Comparison of ENCODE assay signal across 1 cellular context in genomic region chr14:74563233-74563585, GRCh38.
TF ChIP-seq lines count a peak whose summit lies in the region.

No MANE protein-coding gene starts in this region.

TF ChIP-seq in GM23338, 12 proteins besides CTCF, POLR2A, EP300 and RAD21 (continued from another document):
- TF ChIP-seq REST (IDR thresholded peaks at IDR 0.05; ENCODE audit: unreplicated experiment), result no peak
- TF ChIP-seq ETS1 (IDR thresholded peaks at IDR 0.05), result no peak
TF ChIP-seq in GM23338: peak in this region for 0.
